Comparison of ENCODE assay signal across 8 cellular contexts in the genomic region with DNA sequence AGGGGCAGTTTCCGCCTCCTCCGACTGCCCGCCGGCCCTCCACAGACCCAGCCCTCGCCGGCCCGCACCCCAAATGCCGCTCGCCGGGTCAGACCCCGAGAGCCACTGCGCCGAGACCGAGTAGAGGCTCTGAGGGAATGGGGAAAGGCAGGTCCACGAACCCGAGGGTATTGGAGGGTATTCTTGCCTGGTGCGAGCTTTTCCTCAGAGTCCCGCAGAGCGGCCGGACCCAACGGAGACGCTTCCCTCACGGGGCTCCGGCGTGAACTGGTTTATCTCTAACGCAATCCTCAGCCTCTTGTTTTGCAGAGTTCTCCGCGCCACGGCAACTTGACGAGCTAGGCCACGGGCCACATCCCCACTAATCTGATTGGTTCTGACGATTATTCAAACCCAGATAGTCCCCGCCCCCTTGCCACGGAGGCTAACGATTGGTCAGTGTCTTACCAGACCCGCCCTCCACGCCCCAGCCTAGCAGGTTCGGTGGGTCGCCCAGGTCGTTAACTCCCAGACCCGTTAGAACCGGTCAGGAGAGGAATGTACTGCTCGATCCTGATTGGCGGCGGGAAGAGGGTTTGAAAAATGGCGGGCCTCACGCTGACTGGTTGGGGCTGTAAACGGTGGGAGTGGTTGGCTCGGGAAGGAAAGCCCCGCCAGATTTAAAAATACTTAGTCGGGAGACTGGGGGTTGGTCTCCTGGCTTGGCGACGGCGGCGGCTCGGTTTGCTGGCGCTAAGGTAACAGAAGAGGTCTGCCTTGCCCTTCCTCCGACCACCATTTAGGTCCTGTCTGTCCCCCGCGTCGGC. TPM values are rescaled to one million over a fixed set of nuclear protein-coding genes. Genes with fewer than 3 reads are reported as not detected.
DNase-seq lines count a peak whose midpoint lies in the region; ATAC-seq and TF ChIP-seq lines count a peak whose summit lies in the region.

A gene (minus strand): TSS at position 274 of the 806 bp plus-strand sequence. CDS start 709 bp downstream, outside the sequence.

- peak within 1 kb of the TSS; percentile 98 for H3K4me3 Mint-ChIP-seq in activated T-cell treated with anti-CD3 and anti-CD28 coated beads, Interleukin-2, amount 50 U/mL, for 24 hours

- ATAC-seq in GM21717 (IDR thresholded peaks at IDR 0.05; ENCODE audit: unreplicated experiment): peak; percentile 95

- no peak for TF ChIP-seq CTCF in epithelial cell of proximal tubule (conservative IDR thresholded peaks at IDR 0.05; ENCODE audit: low read depth, low read length)

- H3K4me1 Mint-ChIP-seq in activated T-cell treated with anti-CD3 and anti-CD28 coated beads, Interleukin-2, amount 50 U/mL, for 24 hours (ENCODE audit: low read depth): peaks cover 25% of the 10 kb centered on the region

- peak within 1 kb of the TSS; percentile 99 for H3K27ac Mint-ChIP-seq in activated T-cell treated with anti-CD3 and anti-CD28 coated beads, Interleukin-2, amount 50 U/mL, for 24 hours

- no peaks in the 10 kb centered on the region for H3K9me3 Mint-ChIP-seq in activated T-cell treated with anti-CD3 and anti-CD28 coated beads, Interleukin-2, amount 50 U/mL, for 24 hours

- peak within 1 kb of the TSS; percentile 98 for H3K4me3 ChIP-seq in epithelial cell of proximal tubule (ENCODE audit: low read depth, low read length)

- DNase-seq in DMS153 treated with DMSO at 0.1 percent for 48 hours (lab: John Stamatoyannopoulos, UW; ENCODE audit: unreplicated experiment): peak; percentile 98
- peak; percentile 100 for DNase-seq in KBM-7
- peak; percentile 99 for DNase-seq in activated T-cell treated with anti-CD3 and anti-CD28 coated beads, Interleukin-2, amount 50 U/mL, for 24 hours
- peak; percentile 99 for DNase-seq in epithelial cell of proximal tubule (ENCODE audit: low read depth)
- DNase-seq in mucosa of gallbladder (ENCODE audit: low spot score): peak; percentile 100
- peak; percentile 99 to 100 for DNase-seq in stimulated activated CD8-positive, alpha-beta memory T cell treated with anti-CD3 and anti-CD28 coated beads, Interleukin-4, amount 100 ng/mL, for 4 hours (ENCODE audit: low read depth in 2 of 2, low spot score in 1 of 2)

- peaks cover 50% of the 10 kb centered on the region for H3K36me3 Mint-ChIP-seq in activated T-cell treated with anti-CD3 and anti-CD28 coated beads, Interleukin-2, amount 50 U/mL, for 24 hours (ENCODE audit: low read depth)

- peaks cover 13% of the 10 kb centered on the region for H3K27me3 Mint-ChIP-seq in activated T-cell treated with anti-CD3 and anti-CD28 coated beads, Interleukin-2, amount 50 U/mL, for 24 hours

- in situ Hi-C loops in KBM-7 (cut with MboI; ENCODE audit: low pct_unique_long_range_greater_than_20kb, low sequenced_read_pairs): no loop called here

TF ChIP-seq in PFSK-1, 5 proteins besides CTCF, POLR2A, EP300 and RAD21:
- peak; percentile 76; the same call in 1 of the 2 replicates for TF ChIP-seq SIN3A (IDR thresholded peaks at IDR 0.05; ENCODE audit: borderline replicate concordance, insufficient read depth, low read length)
- TF ChIP-seq TAF1 (IDR thresholded peaks at IDR 0.05; ENCODE audit: borderline replicate concordance, insufficient read depth, low read length): peak; percentile 95; the same call in 1 of the 2 replicates
- TF ChIP-seq, protein P1, sequence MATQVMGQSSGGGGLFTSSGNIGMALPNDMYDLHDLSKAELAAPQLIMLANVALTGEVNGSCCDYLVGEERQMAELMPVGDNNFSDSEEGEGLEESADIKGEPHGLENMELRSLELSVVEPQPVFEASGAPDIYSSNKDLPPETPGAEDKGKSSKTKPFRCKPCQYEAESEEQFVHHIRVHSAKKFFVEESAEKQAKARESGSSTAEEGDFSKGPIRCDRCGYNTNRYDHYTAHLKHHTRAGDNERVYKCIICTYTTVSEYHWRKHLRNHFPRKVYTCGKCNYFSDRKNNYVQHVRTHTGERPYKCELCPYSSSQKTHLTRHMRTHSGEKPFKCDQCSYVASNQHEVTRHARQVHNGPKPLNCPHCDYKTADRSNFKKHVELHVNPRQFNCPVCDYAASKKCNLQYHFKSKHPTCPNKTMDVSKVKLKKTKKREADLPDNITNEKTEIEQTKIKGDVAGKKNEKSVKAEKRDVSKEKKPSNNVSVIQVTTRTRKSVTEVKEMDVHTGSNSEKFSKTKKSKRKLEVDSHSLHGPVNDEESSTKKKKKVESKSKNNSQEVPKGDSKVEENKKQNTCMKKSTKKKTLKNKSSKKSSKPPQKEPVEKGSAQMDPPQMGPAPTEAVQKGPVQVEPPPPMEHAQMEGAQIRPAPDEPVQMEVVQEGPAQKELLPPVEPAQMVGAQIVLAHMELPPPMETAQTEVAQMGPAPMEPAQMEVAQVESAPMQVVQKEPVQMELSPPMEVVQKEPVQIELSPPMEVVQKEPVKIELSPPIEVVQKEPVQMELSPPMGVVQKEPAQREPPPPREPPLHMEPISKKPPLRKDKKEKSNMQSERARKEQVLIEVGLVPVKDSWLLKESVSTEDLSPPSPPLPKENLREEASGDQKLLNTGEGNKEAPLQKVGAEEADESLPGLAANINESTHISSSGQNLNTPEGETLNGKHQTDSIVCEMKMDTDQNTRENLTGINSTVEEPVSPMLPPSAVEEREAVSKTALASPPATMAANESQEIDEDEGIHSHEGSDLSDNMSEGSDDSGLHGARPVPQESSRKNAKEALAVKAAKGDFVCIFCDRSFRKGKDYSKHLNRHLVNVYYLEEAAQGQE (IDR thresholded peaks at IDR 0.05; ENCODE audit: insufficient read depth in 1 of 2, low read depth in 2 of 2, low read length in 2 of 2): peak; percentile 10 to 23; a peak in 1 of 4 replicates
- TF ChIP-seq FOXP2 (optimal IDR thresholded peaks at IDR 0.05; ENCODE audit: borderline replicate concordance, extremely low read depth, extremely low read length, insufficient read depth): peak; percentile 35
- peak; percentile 97 for TF ChIP-seq POLR2AphosphoS5 (IDR thresholded peaks at IDR 0.05; ENCODE audit: low read depth, low read length)

RNA-seq across cellular contexts. Expression of the gene that starts here (rescaled TPM):
- 37.0 TPM for polyA plus RNA-seq in PFSK-1 (2012; ENCODE audit: insufficient read length, low read depth)
- total RNA-seq in epithelial cell of proximal tubule: 222 and 277 TPM in 2 replicates
- 39.1 TPM for total RNA-seq in mucosa of gallbladder

Comparison
In these comparisons a context has a peak if more than half of its experiments do, and no peak if none do; other contexts are left out.
1. Peak in every context shown above with its lines: DNase-seq, ATAC-seq and H3K4me3 ChIP-seq.